ENCODE assay signal across 37 cellular contexts in the genomic region with DNA sequence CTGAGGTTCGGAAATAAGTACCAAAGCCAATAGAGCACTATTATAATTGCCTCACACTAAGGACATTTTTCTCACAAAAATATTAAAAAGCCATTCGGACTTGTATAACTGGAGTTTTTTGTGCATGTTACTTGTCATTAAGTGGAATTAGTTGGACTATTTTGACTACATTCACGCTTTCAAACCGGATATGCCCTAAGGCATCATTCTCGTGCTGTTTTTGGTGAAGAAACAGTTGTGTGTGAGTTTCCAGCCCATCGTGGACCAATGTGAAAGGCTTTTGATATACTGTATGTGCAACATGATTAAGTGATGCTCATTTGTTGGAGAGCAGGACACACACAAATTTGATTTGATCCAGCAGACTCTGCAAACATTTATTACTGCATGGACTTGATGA.
"Had no signal": no experiment of that assay in that cellular context is flagged by ENCODE, and none has a peak within 500 bp of the region (broad histone marks: within the 10 kb centered on the region; RNA-seq: fewer than 3 reads in every experiment).

No MANE protein-coding gene starts in this region.

- H3K9me3 Mint-ChIP-seq: activated B cell treated with CpG ODN at 0.5 μM for 24 hours; activated CD4-positive, alpha-beta memory T cell treated with anti-CD3 and anti-CD28 coated beads, Interleukin-2, amount 10 ng/mL, durations not matched to agents 7 days and 5 days; activated CD4-positive, alpha-beta T cell treated with anti-CD3 and anti-CD28 coated beads, Interleukin-2, amount 10 ng/mL, durations not matched to agents 24 days and 14 days; activated naive CD4-positive, alpha-beta T cell treated with anti-CD3 and anti-CD28 coated beads for 36 hours; activated T-cell treated with anti-CD3 and anti-CD28 coated beads, Interleukin-2, amount 50 U/mL, for 24 hours; T-helper 1 cell treated with Interleukin-12 subunit alpha and Interleukin-12 subunit beta and Interleukin-4 antibody, amounts not matched to agents 30 μg/mL and 1 μg/mL, for 36 hours; T-helper 2 cell treated with Interferon-gamma antibody and Interleukin-4, amounts not matched to agents 5 μg/mL and 100 μg/mL, for 36 hours had no signal

- H3K9me3 ChIP-seq: adrenal gland, body of pancreas, breast epithelium had no signal

- H3K27ac ChIP-seq: adrenal gland, body of pancreas, brain microvascular endothelial cell, breast epithelium, cardiac muscle cell, VCaP had no signal

- H3K4me3 ChIP-seq: adrenal gland, body of pancreas, breast epithelium, cardiac muscle cell had no signal

- FAIRE-seq: astrocyte, TTC549 had no signal

- H3K36me3 ChIP-seq: adrenal gland, breast epithelium had no signal

- H3K27ac Mint-ChIP-seq: activated B cell treated with CpG ODN at 0.5 μM for 24 hours; activated CD4-positive, alpha-beta memory T cell treated with anti-CD3 and anti-CD28 coated beads, Interleukin-2, amount 10 ng/mL, durations not matched to agents 7 days and 5 days; activated CD4-positive, alpha-beta T cell treated with anti-CD3 and anti-CD28 coated beads, Interleukin-2, amount 10 ng/mL, durations not matched to agents 24 days and 14 days; activated CD8-positive, alpha-beta memory T cell treated with anti-CD3 and anti-CD28 coated beads, Interleukin-2, amount 10 ng/mL, durations not matched to agents 7 days and 5 days; activated CD8-positive, alpha-beta T cell treated with anti-CD3 and anti-CD28 coated beads, Interleukin-2, amount 10 ng/mL, durations not matched to agents 7 days and 5 days; activated naive CD4-positive, alpha-beta T cell treated with anti-CD3 and anti-CD28 coated beads for 36 hours; activated naive CD4-positive, alpha-beta T cell treated with anti-CD3 and anti-CD28 coated beads, Interleukin-2, amount 50 U/mL, for 72 hours; activated naive CD8-positive, alpha-beta T cell treated with anti-CD3 and anti-CD28 coated beads for 36 hours; activated T-cell treated with anti-CD3 and anti-CD28 coated beads, Interleukin-2, amount 50 U/mL, for 24 hours; T-helper 1 cell treated with Interleukin-12 subunit alpha and Interleukin-12 subunit beta and Interleukin-4 antibody, amounts not matched to agents 30 μg/mL and 1 μg/mL, for 36 hours; T-helper 2 cell treated with Interferon-gamma antibody and Interleukin-4, amounts not matched to agents 5 μg/mL and 100 μg/mL, for 36 hours had no signal

- H3K4me3 Mint-ChIP-seq: activated B cell treated with CpG ODN at 0.5 μM for 24 hours; activated CD4-positive, alpha-beta memory T cell treated with anti-CD3 and anti-CD28 coated beads, Interleukin-2, amount 10 ng/mL, durations not matched to agents 7 days and 5 days; activated CD4-positive, alpha-beta T cell treated with anti-CD3 and anti-CD28 coated beads, Interleukin-2, amount 10 ng/mL, durations not matched to agents 24 days and 14 days; activated CD8-positive, alpha-beta memory T cell treated with anti-CD3 and anti-CD28 coated beads, Interleukin-2, amount 10 ng/mL, durations not matched to agents 7 days and 5 days; activated CD8-positive, alpha-beta T cell treated with anti-CD3 and anti-CD28 coated beads, Interleukin-2, amount 10 ng/mL, durations not matched to agents 7 days and 5 days; activated naive CD4-positive, alpha-beta T cell treated with anti-CD3 and anti-CD28 coated beads for 36 hours; activated naive CD8-positive, alpha-beta T cell treated with anti-CD3 and anti-CD28 coated beads for 36 hours; activated T-cell treated with anti-CD3 and anti-CD28 coated beads, Interleukin-2, amount 50 U/mL, for 24 hours; central memory CD8-positive, alpha-beta T cell; T-helper 1 cell treated with Interleukin-12 subunit alpha and Interleukin-12 subunit beta and Interleukin-4 antibody, amounts not matched to agents 30 μg/mL and 1 μg/mL, for 36 hours; T-helper 2 cell treated with Interferon-gamma antibody and Interleukin-4, amounts not matched to agents 5 μg/mL and 100 μg/mL, for 36 hours had no signal

- H3K27me3 Mint-ChIP-seq: activated B cell treated with CpG ODN at 0.5 μM for 24 hours; activated CD4-positive, alpha-beta memory T cell treated with anti-CD3 and anti-CD28 coated beads, Interleukin-2, amount 10 ng/mL, durations not matched to agents 7 days and 5 days; activated CD4-positive, alpha-beta T cell treated with anti-CD3 and anti-CD28 coated beads, Interleukin-2, amount 10 ng/mL, durations not matched to agents 24 days and 14 days; activated CD8-positive, alpha-beta memory T cell treated with anti-CD3 and anti-CD28 coated beads, Interleukin-2, amount 10 ng/mL, durations not matched to agents 7 days and 5 days; activated naive CD8-positive, alpha-beta T cell treated with anti-CD3 and anti-CD28 coated beads for 36 hours; activated T-cell treated with anti-CD3 and anti-CD28 coated beads, Interleukin-2, amount 50 U/mL, for 24 hours; central memory CD8-positive, alpha-beta T cell had no signal

- H3K27me3 ChIP-seq: adrenal gland, body of pancreas, brain microvascular endothelial cell, breast epithelium, cardiac muscle cell had no signal

- H3K4me1 Mint-ChIP-seq: activated CD4-positive, alpha-beta memory T cell treated with anti-CD3 and anti-CD28 coated beads, Interleukin-2, amount 10 ng/mL, durations not matched to agents 7 days and 5 days; activated CD4-positive, alpha-beta T cell treated with anti-CD3 and anti-CD28 coated beads, Interleukin-2, amount 10 ng/mL, durations not matched to agents 24 days and 14 days; activated CD8-positive, alpha-beta memory T cell treated with anti-CD3 and anti-CD28 coated beads, Interleukin-2, amount 10 ng/mL, durations not matched to agents 7 days and 5 days; activated naive CD8-positive, alpha-beta T cell treated with anti-CD3 and anti-CD28 coated beads for 36 hours; central memory CD8-positive, alpha-beta T cell had no signal

- DNase-seq: activated B cell treated with CpG ODN at 0.5 μM for 24 hours; activated CD4-positive, alpha-beta memory T cell treated with anti-CD3 and anti-CD28 coated beads, Interleukin-2, amount 10 ng/mL, durations not matched to agents 7 days and 5 days; activated CD4-positive, alpha-beta T cell treated with anti-CD3 and anti-CD28 coated beads for 4 hours; activated CD4-positive, alpha-beta T cell treated with anti-CD3 and anti-CD28 coated beads, Interleukin-2, amount 10 ng/mL, durations not matched to agents 24 days and 14 days; activated CD4-positive, alpha-beta T cell treated with anti-CD3 and anti-CD28 coated beads, Interleukin-2, amount 50 U/mL, for 48 hours; activated CD4-positive, CD25-positive, alpha-beta regulatory T cell treated with anti-CD3 and anti-CD28 coated beads, Interleukin-2, amount 50 U/mL, for 72 hours; activated CD8-positive, alpha-beta memory T cell treated with anti-CD3 and anti-CD28 coated beads for 24 hours; activated CD8-positive, alpha-beta memory T cell treated with anti-CD3 and anti-CD28 coated beads, Interleukin-2, amount 10 ng/mL, durations not matched to agents 7 days and 5 days; activated CD8-positive, alpha-beta memory T cell treated with anti-CD3 and anti-CD28 coated beads, Interleukin-2, amount 50 U/mL, for 48 hours; activated CD8-positive, alpha-beta T cell treated with anti-CD3 and anti-CD28 coated beads, Interleukin-2, amount 10 ng/mL, durations not matched to agents 7 days and 5 days; activated effector memory CD4-positive, alpha-beta T cell treated with anti-CD3 and anti-CD28 coated beads, Interleukin-2, amount 50 U/mL, for 16 hours; activated gamma-delta T cell treated with Interleukin-2 at 50 U/mL for 16 hours; activated naive CD4-positive, alpha-beta T cell; activated naive CD4-positive, alpha-beta T cell treated with anti-CD3 and anti-CD28 coated beads for 36 hours; activated naive CD4-positive, alpha-beta T cell treated with anti-CD3 and anti-CD28 coated beads, Interleukin-2, amount 50 U/mL, for 16 hours; activated naive CD8-positive, alpha-beta T cell treated with anti-CD3 and anti-CD28 coated beads for 36 hours; activated T-cell treated with anti-CD3 and anti-CD28 coated beads, Interleukin-2, amount 50 U/mL, for 24 hours; activated T-cell treated with anti-CD3 and anti-CD28 coated beads, Interleukin-2, amount 50 U/mL, for 48 hours; adrenal gland; amniotic stem cell; aorta; body of pancreas; brain microvascular endothelial cell; caudate nucleus; cerebellar nuclear complex; T-helper 1 cell; T-helper 2 cell; T-helper 9 cell had no signal

- H3K4me1 ChIP-seq: body of pancreas had no signal

- H3K36me3 Mint-ChIP-seq: activated CD8-positive, alpha-beta memory T cell treated with anti-CD3 and anti-CD28 coated beads, Interleukin-2, amount 10 ng/mL, durations not matched to agents 7 days and 5 days; activated naive CD4-positive, alpha-beta T cell treated with anti-CD3 and anti-CD28 coated beads, Interleukin-2, amount 50 U/mL, for 72 hours; activated naive CD8-positive, alpha-beta T cell treated with anti-CD3 and anti-CD28 coated beads for 36 hours had no signal
